20 cellular contexts compared by ENCODE assay signal in the genomic region with DNA sequence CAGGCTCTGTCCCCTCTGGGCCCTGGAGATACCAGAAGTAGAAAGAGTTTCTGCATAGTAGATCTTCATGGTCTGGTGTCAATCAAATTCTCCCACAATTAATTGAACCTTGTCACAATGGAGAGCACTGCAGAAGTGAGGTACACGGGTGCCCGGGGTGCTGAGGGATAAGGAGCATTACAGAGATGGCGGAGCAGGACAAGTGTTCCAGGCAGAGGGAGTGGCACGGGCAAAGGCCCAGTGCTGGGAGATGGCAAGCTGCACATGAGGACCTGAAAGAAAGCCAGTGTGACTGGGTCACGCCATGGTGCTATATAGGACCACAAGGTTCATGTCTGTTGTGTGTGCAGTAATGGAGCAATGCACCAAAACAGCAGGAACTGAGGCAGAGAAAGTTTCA. TPM values are rescaled to one million over a fixed set of nuclear protein-coding genes. Genes with fewer than 3 reads are reported as not detected.
A peak's percentile ranks its signal among the peaks of the same experiment; 100 is the strongest.
DNase-seq lines count a peak whose midpoint lies in the region; ATAC-seq and TF ChIP-seq lines count a peak whose summit lies in the region.
"Had no signal": no experiment of that assay in that cellular context is flagged by ENCODE, and none has a peak within 500 bp of the region (broad histone marks: within the 10 kb centered on the region; RNA-seq: fewer than 3 reads in every experiment).

No MANE protein-coding gene starts in this region.

- no peak overlapping the region for H2BK15ac ChIP-seq in neuronal stem cell (ENCODE audit: low read length)

- H2AFZ ChIP-seq in neuronal stem cell (ENCODE audit: low read length) = no peak overlapping the region
- H2AFZ ChIP-seq: GM23248 had no signal

- WGBS in heart left ventricle, 4 donors = 47 to 67% (median 61%) methylated on average over 5 of the region's 5 CpGs
- WGBS in gastroesophageal sphincter (ENCODE audit: low coverage in 1 of 2), 2 donors = 90 to 94% methylated on average over 2 to 5 of the region's 5 CpGs
- no CpG with 5 or more reads among the region's 5 CpGs for WGBS in neuronal stem cell (ENCODE audit: extremely low coverage in 2 of 2, insufficient read length in 2 of 2, insufficient replicate concordance in 1 of 2), 2 donors

- H4K8ac ChIP-seq in neuronal stem cell (ENCODE audit: low read depth, low read length) = no peak overlapping the region

- TF ChIP-seq CTCF in heart left ventricle (IDR thresholded peaks at IDR 0.05) (no peak), gastroesophageal sphincter (IDR thresholded peaks at IDR 0.05) (no peak)

- intact Hi-C loops in heart left ventricle (cut with DNase I) (loop anchor here in 1 of 10 donors (2.0 kb wide), 1 partner anchor 27 kb away; a partner anchor contains a TSS), Right ventricle myocardium superior (cut with DNase I) (no loop called here)

- no peak overlapping the region for H3K4me2 ChIP-seq in neuronal stem cell (ENCODE audit: insufficient read depth, low read length, poor library complexity, severe bottlenecking)
- H3K4me2 ChIP-seq: BLaER1 had no signal

- H3K4me1 ChIP-seq in heart left ventricle (peaks cover 0 to 84% (median 44%) of the 10 kb centered on the region in 12 donors), gastroesophageal sphincter (peaks cover 3 to 50% (median 3%) of the 10 kb centered on the region in 3 donors), neuronal stem cell (ENCODE audit: control insufficient read depth in 2 of 2, insufficient read depth in 1 of 2, low read depth in 1 of 2, low read length in 2 of 2) (peaks cover 14 to 33% of the 10 kb centered on the region in 2 donors)

- peak overlapping the region; percentile 57 for H3K9ac ChIP-seq in neuronal stem cell (ENCODE audit: low read depth, low read length, poor library complexity)
- H3K9ac ChIP-seq: BLaER1, GM23248 had no signal

- no peaks in the 10 kb centered on the region for H3K9me3 Mint-ChIP-seq in stimulated activated effector memory CD8-positive, alpha-beta T cell treated with anti-CD3 and anti-CD28 coated beads, Interleukin-12 subunit alpha, Interleukin-12 subunit beta, amount 100 ng/mL, for 72 hours

- no peak overlapping the region for H3K4me3 Mint-ChIP-seq in stimulated activated effector memory CD8-positive, alpha-beta T cell treated with anti-CD3 and anti-CD28 coated beads, Interleukin-12 subunit alpha, Interleukin-12 subunit beta, amount 100 ng/mL, for 72 hours
- H3K4me3 Mint-ChIP-seq: CD8-positive, alpha-beta memory T cell had no signal

- TF ChIP-seq EP300 in gastroesophageal sphincter (IDR thresholded peaks at IDR 0.05) = no peak

- H2BK12ac ChIP-seq in neuronal stem cell (ENCODE audit: low read length) = peak overlapping the region; percentile 24

- H3K4me1 Mint-ChIP-seq in stimulated activated effector memory CD8-positive, alpha-beta T cell treated with anti-CD3 and anti-CD28 coated beads, Interleukin-12 subunit alpha, Interleukin-12 subunit beta, amount 100 ng/mL, for 72 hours = peaks cover 2% of the 10 kb centered on the region
- H3K4me1 Mint-ChIP-seq: CD8-positive, alpha-beta memory T cell had no signal

- no peak overlapping the region for H3K4ac ChIP-seq in neuronal stem cell (ENCODE audit: low read length)

- H3K79me1 ChIP-seq in neuronal stem cell (ENCODE audit: low read depth, low read length) = no peaks in the 10 kb centered on the region

- H3K27ac Mint-ChIP-seq in stimulated activated effector memory CD8-positive, alpha-beta T cell treated with anti-CD3 and anti-CD28 coated beads, Interleukin-12 subunit alpha, Interleukin-12 subunit beta, amount 100 ng/mL, for 72 hours = peak overlapping the region; percentile 60
- H3K27ac Mint-ChIP-seq: CD8-positive, alpha-beta memory T cell had no signal

- no peak overlapping the region for H2BK120ac ChIP-seq in neuronal stem cell (ENCODE audit: low read depth, low read length)

- no peaks in the 10 kb centered on the region for H3K36me3 Mint-ChIP-seq in stimulated activated effector memory CD8-positive, alpha-beta T cell treated with anti-CD3 and anti-CD28 coated beads, Interleukin-12 subunit alpha, Interleukin-12 subunit beta, amount 100 ng/mL, for 72 hours
- H3K36me3 Mint-ChIP-seq: CD8-positive, alpha-beta memory T cell had no signal

- H2BK5ac ChIP-seq in neuronal stem cell (ENCODE audit: low read length) = no peak overlapping the region

- TF ChIP-seq POLR2A in heart left ventricle (IDR thresholded peaks at IDR 0.05) = no peak
- no peak for TF ChIP-seq POLR2A in gastroesophageal sphincter (IDR thresholded peaks at IDR 0.05)

- H3K36me3 ChIP-seq in heart left ventricle = peaks cover 0 to 4% (median 0%) of the 10 kb centered on the region in 9 donors
- H3K36me3 ChIP-seq in gastroesophageal sphincter = no peaks in the 10 kb centered on the region
- H3K36me3 ChIP-seq in neuronal stem cell (replicated peaks in 1 of 2; ENCODE audit: control insufficient read depth in 2 of 2, insufficient read depth in 2 of 2, low read length in 2 of 2) = no peaks in the 10 kb centered on the region
- H3K36me3 ChIP-seq: BLaER1 had no signal

- no peak overlapping the region for H3K23ac ChIP-seq in neuronal stem cell (ENCODE audit: low read depth, low read length, poor library complexity)

- H3K9me3 ChIP-seq in heart left ventricle (no peaks in the 10 kb centered on the region), gastroesophageal sphincter (no peaks in the 10 kb centered on the region), neuronal stem cell (replicated peaks in 1 of 2; ENCODE audit: control insufficient read depth in 2 of 2, insufficient read depth in 1 of 2, low read depth in 1 of 2, low read length in 2 of 2) (peaks cover 0 to 2% of the 10 kb centered on the region in 2 donors)
- H3K9me3 ChIP-seq: BLaER1 had no signal

- H3K27me3 ChIP-seq in heart left ventricle (no peaks in the 10 kb centered on the region), gastroesophageal sphincter (no peaks in the 10 kb centered on the region), neuronal stem cell (ENCODE audit: control insufficient read depth in 3 of 3, insufficient read depth in 3 of 3, low read depth in 1 of 3, low read length in 3 of 3) (no peaks in the 10 kb centered on the region)
- H3K27me3 ChIP-seq: BLaER1 had no signal

- H3K18ac ChIP-seq in neuronal stem cell (ENCODE audit: low read length) = peak overlapping the region; percentile 56

- H3K27ac ChIP-seq in heart left ventricle (peak overlapping the region; percentile 66 to 97 (median 89)), gastroesophageal sphincter (peak overlapping the region in 3 of 4 donors; percentile 33 to 45 (median 42)), neuronal stem cell (replicated peaks; ENCODE audit: low read length) (no peak overlapping the region)
- H3K27ac ChIP-seq: BLaER1, GM23248, RWPE1 had no signal

- H2AK5ac ChIP-seq in neuronal stem cell (ENCODE audit: low read depth, low read length) = peak overlapping the region; percentile 3

- peak in 1 of 5 donors; percentile 54 for DNase-seq in heart left ventricle
- DNase-seq in Right ventricle myocardium superior = no peak
- no peak for DNase-seq in neuronal stem cell (ENCODE audit: low spot score)
- no peak for DNase-seq in stimulated activated effector memory CD8-positive, alpha-beta T cell treated with anti-CD3 and anti-CD28 coated beads, Interleukin-12 subunit alpha, Interleukin-12 subunit beta, amount 100 ng/mL, for 72 hours (ENCODE audit: low spot score in 2 of 2)
- DNase-seq in NOMO-1 (lab: John Stamatoyannopoulos, UW; ENCODE audit: unreplicated experiment in 2 of 2) = no peak
- no peak for DNase-seq in UCSD-AML1 (lab: John Stamatoyannopoulos, UW; ENCODE audit: unreplicated experiment)
- DNase-seq: CD8-positive, alpha-beta memory T cell; DMS79 treated with DMSO at 0.1 percent for 48 hours; GM23248; NCI-H1436; NCI-H2029; NCI-H2171 treated with DMSO at 0.1 percent for 48 hours; NCI-H748 treated with DMSO at 0.1 percent for 48 hours; PC-3 had no signal

- ATAC-seq in heart left ventricle (peak; percentile 4 to 19 (median 6)), Right ventricle myocardium superior (ENCODE audit: poor library complexity) (no peak), gastroesophageal sphincter (no peak), GM21619 (IDR thresholded peaks at IDR 0.05; ENCODE audit: unreplicated experiment) (no peak)
- ATAC-seq in stimulated activated effector memory CD8-positive, alpha-beta T cell treated with anti-CD3 and anti-CD28 coated beads, Interleukin-12 subunit alpha, Interleukin-12 subunit beta, amount 100 ng/mL, for 72 hours = no peak
- ATAC-seq: PC-3 had no signal

- no peak overlapping the region for H4K91ac ChIP-seq in neuronal stem cell (ENCODE audit: low read depth, low read length, poor library complexity)

- H3K4me3 ChIP-seq in heart left ventricle (no peak overlapping the region), gastroesophageal sphincter (no peak overlapping the region), neuronal stem cell (ENCODE audit: low read length in 2 of 2) (no peak overlapping the region)
- H3K4me3 ChIP-seq: BLaER1, GM23248 had no signal

- no peak overlapping the region for H3K14ac ChIP-seq in neuronal stem cell (ENCODE audit: low read length)

RNA-seq across cellular contexts. Expression of a gene that starts 27.6 kb away (rescaled TPM):
- total RNA-seq in heart left ventricle (10 to 100 TPM; 33.2 to 69.3 (median 55.9) TPM), Right ventricle myocardium superior (38.5 TPM), gastroesophageal sphincter (10 to 100 TPM in 3 of 4 donors, 1 to 10 TPM in 1; 4.4 to 40.5 (median 10.9) TPM)
- 10 to 100 TPM; 40.8 to 60.8 TPM for polyA plus RNA-seq in heart left ventricle
- polyA plus RNA-seq in neuronal stem cell (2013, experiment 1 of 2) = 0.82 TPM
- 0.90 TPM for polyA plus RNA-seq in neuronal stem cell (2013, experiment 2 of 2)

RNA-seq across cellular contexts. Expression of a gene that starts 47.7 kb away (rescaled TPM):
- total RNA-seq in heart left ventricle = 1 to 10 TPM in 3 of 9 donors, under 1 TPM in 6; 0.19 to 1.9 (median 0.53) TPM
- 1 to 10 TPM in 1 of 2 donors, under 1 TPM in 1; 0.35 to 1.9 TPM for polyA plus RNA-seq in heart left ventricle
- total RNA-seq in Right ventricle myocardium superior = 2.1 TPM
- total RNA-seq in gastroesophageal sphincter = not detected
- not detected for polyA plus RNA-seq in neuronal stem cell (2013, experiment 1 of 2)
- not detected for polyA plus RNA-seq in neuronal stem cell (2013, experiment 2 of 2)
- total RNA-seq: A172; CD8-positive, alpha-beta memory T cell; GM23248; NCI-H460; PC-3 had no signal
- polyA plus RNA-seq: CD8-positive, alpha-beta memory T cell had no signal

Comparison
In these comparisons a context has a peak if more than half of its experiments do, and no peak if none do; other contexts are left out.
1. ATAC-seq: peak in heart left ventricle (4 of 4); none in Right ventricle myocardium superior (single experiment), gastroesophageal sphincter (single experiment), stimulated activated effector memory CD8-positive, alpha-beta T cell treated with anti-CD3 and anti-CD28 coated beads, Interleukin-12 subunit alpha, Interleukin-12 subunit beta, amount 100 ng/mL, for 72 hours (single experiment) and GM21619 (single experiment).